Comparison of ENCODE assay signal across 9 cellular contexts in genomic region chr2:219279916-219280516, GRCh38. TPM values are rescaled to one million over a fixed set of nuclear protein-coding genes. Genes with fewer than 3 reads are reported as not detected.
A peak's percentile ranks its signal among the peaks of the same experiment; 100 is the strongest.
DNase-seq lines count a peak whose midpoint lies in the region; TF ChIP-seq lines count a peak whose summit lies in the region.
"Had no signal": no experiment of that assay in that cellular context is flagged by ENCODE, and none has a peak within 500 bp of the region (broad histone marks: within the 10 kb centered on the region; RNA-seq: fewer than 3 reads in every experiment).

No MANE protein-coding gene starts in this region.

- peak overlapping the region; percentile 58; the same call in 1 of the 2 replicates for H3K27ac ChIP-seq in SK-N-MC

- DNase-seq in GM12865 (ENCODE audit: low read depth) (no peak), SK-N-MC (ENCODE audit: low read depth, low spot score) (no peak), fibroblast of the aortic adventitia (ENCODE audit: low read depth) (no peak), retinal pigment epithelial cell (ENCODE audit: low read depth) (no peak), kidney tubule cell (ENCODE audit: low spot score) (no peak), NCI-H510A (lab: John Stamatoyannopoulos, UW) (no peak)
- DNase-seq in activated effector memory CD4-positive, alpha-beta T cell treated with anti-CD3 and anti-CD28 coated beads, Interleukin-2, amount 50 U/mL, for 16 hours = no peak
- no peak for DNase-seq in stimulated activated CD4-positive, alpha-beta T cell treated with anti-CD3 and anti-CD28 coated beads, Interleukin-4, amount 100 ng/mL, for 1 hour

- H3K4me3 ChIP-seq in GM12865 (ENCODE audit: low read depth, low read length) (peak overlapping the region; percentile 75), SK-N-MC (peak overlapping the region; percentile 83), fibroblast of the aortic adventitia (ENCODE audit: low read depth, low read length) (peak overlapping the region; percentile 86), retinal pigment epithelial cell (ENCODE audit: low read length) (peak overlapping the region; percentile 55)

- TF ChIP-seq CTCF in GM12865 (IDR thresholded peaks at IDR 0.05; ENCODE audit: insufficient read depth, low read depth, low read length, missing control alignments) (peak; percentile 29), fibroblast of the aortic adventitia (IDR thresholded peaks at IDR 0.05; ENCODE audit: insufficient read depth, low read length) (no peak), retinal pigment epithelial cell (conservative IDR thresholded peaks at IDR 0.05; ENCODE audit: low read depth, low read length) (no peak)

- peaks cover 4% of the 10 kb centered on the region; the same call in 1 of the 2 replicates for H3K36me3 ChIP-seq in SK-N-MC (ENCODE audit: insufficient read depth, low read length)

- H3K9me3 ChIP-seq in SK-N-MC (ENCODE audit: low read depth, low read length) = no peaks in the 10 kb centered on the region

- peak overlapping the region; percentile 73 for H3K9ac ChIP-seq in SK-N-MC (ENCODE audit: insufficient read length)

RNA-seq across cellular contexts. Expression of gene DNAJB2, which starts 0.8 kb away (rescaled TPM):
- 28.0 and 41.7 TPM in 2 replicates for total RNA-seq in fibroblast of the aortic adventitia (ENCODE audit: low replicate concordance)

RNA-seq across cellular contexts. Expression of gene TUBA4A, which starts 26.3 kb away (rescaled TPM):
- total RNA-seq in fibroblast of the aortic adventitia (ENCODE audit: low replicate concordance) = 9.7 and 25.6 TPM in 2 replicates

RNA-seq across cellular contexts. Expression of gene TUBA4B, which starts 27.0 kb away (rescaled TPM):
- not detected in 2 replicates for total RNA-seq in fibroblast of the aortic adventitia (ENCODE audit: low replicate concordance)
- total RNA-seq: LHCN-M2 had no signal

RNA-seq across cellular contexts. Expression of gene PTPRN, which starts 29.2 kb away (rescaled TPM):
- 0.36 and 1.8 TPM in 2 replicates for total RNA-seq in fibroblast of the aortic adventitia (ENCODE audit: low replicate concordance)

RNA-seq across cellular contexts. Expression of gene STK16, which starts 34.7 kb away (rescaled TPM):
- total RNA-seq in fibroblast of the aortic adventitia (ENCODE audit: low replicate concordance) = 16.7 and 40.2 TPM in 2 replicates
